15 cellular contexts compared by ENCODE assay signal in the genomic region with DNA sequence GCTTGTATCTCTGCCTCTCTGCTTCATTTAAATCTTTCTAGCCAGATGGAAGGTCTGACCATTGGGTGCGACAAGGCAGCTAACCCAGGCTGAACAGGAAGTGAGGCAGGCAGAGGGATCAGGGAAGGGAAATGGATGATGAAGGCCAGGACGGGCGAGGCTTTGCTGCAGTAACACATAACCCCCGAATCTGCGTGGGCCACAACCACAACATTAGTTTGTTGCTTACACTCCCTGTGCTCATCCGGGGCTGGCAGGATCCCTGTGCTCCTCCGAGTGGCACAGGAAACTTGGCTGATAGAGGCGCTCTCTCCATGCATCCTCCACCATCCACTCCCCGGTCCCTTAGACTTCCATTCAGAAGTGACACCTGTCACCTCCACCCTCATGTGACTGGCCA. TPM values are rescaled to one million over a fixed set of nuclear protein-coding genes. Genes with fewer than 3 reads are reported as not detected.
DNase-seq lines count a peak whose midpoint lies in the region; ATAC-seq, FAIRE-seq and TF ChIP-seq lines count a peak whose summit lies in the region.
"Had no signal": no experiment of that assay in that cellular context is flagged by ENCODE, and none has a peak within 500 bp of the region (broad histone marks: within the 10 kb centered on the region; RNA-seq: fewer than 3 reads in every experiment).

No MANE protein-coding gene starts in this region.

- no TSS peak for BruUV-seq in HepG2 (replicated peaks; lab: Mats Ljungman, UMichigan)

- H3K4me3 ChIP-seq in HepG2 (replicated peaks in 1 of 3; ENCODE audit: insufficient read depth in 1 of 3, low read depth in 2 of 3, low read length in 3 of 3) (no peak overlapping the region), right lobe of liver (no peak overlapping the region), WERI-Rb-1 (ENCODE audit: low read depth, low read length) (no peak overlapping the region)
- H3K4me3 ChIP-seq: hepatocyte had no signal

- TF ChIP-seq POLR2A in HepG2 (IDR thresholded peaks at IDR 0.05; ENCODE audit: insufficient read depth in 1 of 2, low read depth in 2 of 2, low read length in 2 of 2): no peak
- TF ChIP-seq POLR2A in right lobe of liver (IDR thresholded peaks at IDR 0.05): no peak

- H3K36me3 Mint-ChIP-seq in T-helper 17 cell (ENCODE audit: low read depth) (peaks cover 22% of the 10 kb centered on the region), glutamatergic neuron (ENCODE audit: unreplicated experiment) (no peaks in the 10 kb centered on the region), progenitor cell of endocrine pancreas (ENCODE audit: insufficient read depth) (peaks cover 4% of the 10 kb centered on the region)

- H3K27ac ChIP-seq in HepG2 (ENCODE audit: extremely low read length, insufficient read depth, low read length) (no peak overlapping the region), right lobe of liver (no peak overlapping the region), WERI-Rb-1 (no peak overlapping the region)
- H3K27ac ChIP-seq: hepatocyte, HL-60 had no signal

- H3K4me2 ChIP-seq in HepG2 (ENCODE audit: low read depth, low read length): no peak overlapping the region

- no peaks in the 10 kb centered on the region; a peak in 1 of 5 replicates for H3K27me3 ChIP-seq in HepG2 (ENCODE audit: control insufficient read depth in 1 of 2, insufficient read depth in 2 of 2, low read length in 2 of 2)
- no peaks in the 10 kb centered on the region for H3K27me3 ChIP-seq in right lobe of liver
- no peaks in the 10 kb centered on the region for H3K27me3 ChIP-seq in WERI-Rb-1 (ENCODE audit: insufficient read depth, low read depth, severe bottlenecking)
- H3K27me3 ChIP-seq: hepatocyte had no signal

- FAIRE-seq in HepG2 (lab: Jason Lieb, UNC) (no peak), RCC 7860 (lab: Jason Lieb, UNC) (no peak)

- no peaks in the 10 kb centered on the region for H3K9me3 ChIP-seq in HepG2 (ENCODE audit: low read length)
- H3K9me3 ChIP-seq in right lobe of liver: no peaks in the 10 kb centered on the region
- H3K9me3 ChIP-seq in T-helper 17 cell (ENCODE audit: control insufficient read depth, low read length, poor library complexity, severe bottlenecking): no peaks in the 10 kb centered on the region
- no peaks in the 10 kb centered on the region for H3K9me3 ChIP-seq in WERI-Rb-1 (ENCODE audit: severe bottlenecking)

- POLR2A ChIA-PET in HepG2 (lab: Yijun Ruan, JAX): interaction anchor here (1.4 to 2.2 kb wide), 3 partner anchors 19 to 23 kb away, joined by 7 to 12 read pairs (median 8); partner anchors contain the start of genes ALDH16A1 and PIH1D1

- CTCF ChIA-PET in HepG2 (lab: Yijun Ruan, JAX; ENCODE audit: low intra/inter-chr PET ratio, low total read pairs): interaction anchor here (1.7 to 2.1 kb wide), 2 partner anchors 74 to 97 kb away, joined by 9 to 12 read pairs; no protein-coding TSS in a partner anchor

- TF ChIP-seq CTCF in HepG2 (CRISPR knock-in tag; IDR thresholded peaks at IDR 0.05): no peak
- TF ChIP-seq CTCF in right lobe of liver (IDR thresholded peaks at IDR 0.05): no peak
- TF ChIP-seq CTCF in glutamatergic neuron (IDR thresholded peaks at IDR 0.05; ENCODE audit: partially characterized antibody, unreplicated experiment): no peak
- TF ChIP-seq CTCF in progenitor cell of endocrine pancreas (IDR thresholded peaks at IDR 0.05; ENCODE audit: unreplicated experiment): no peak
- TF ChIP-seq CTCF in WERI-Rb-1 (IDR thresholded peaks at IDR 0.05; ENCODE audit: low read depth, low read length): no peak

- no peak for TF ChIP-seq RAD21 in HepG2 (CRISPR knock-in tag; IDR thresholded peaks at IDR 0.05)

- H3K4me1 Mint-ChIP-seq in T-helper 17 cell (peaks cover 29% of the 10 kb centered on the region), glutamatergic neuron (ENCODE audit: low read depth, unreplicated experiment) (peaks cover 13% of the 10 kb centered on the region), progenitor cell of endocrine pancreas (ENCODE audit: low read depth) (peaks cover 2% of the 10 kb centered on the region)

- no peak for TF ChIP-seq EP300 in HepG2 (IDR thresholded peaks at IDR 0.05; ENCODE audit: low read depth in 2 of 2, low read length in 2 of 2)
- TF ChIP-seq EP300 in HepG2 (CRISPR knock-in tag; IDR thresholded peaks at IDR 0.05; ENCODE audit: borderline replicate concordance): no peak

- H3K27me3 Mint-ChIP-seq in T-helper 17 cell (no peaks in the 10 kb centered on the region), glutamatergic neuron (ENCODE audit: unreplicated experiment) (peaks cover 12% of the 10 kb centered on the region), progenitor cell of endocrine pancreas (peaks cover 18% of the 10 kb centered on the region)

- ATAC-seq in HepG2 (no peak), right lobe of liver (no peak), T-helper 17 cell (no peak)

- 92% methylated on average over 9 of the region's 9 CpGs for WGBS in HepG2 (ENCODE audit: low lambda C conversion rate)
- WGBS in right lobe of liver (ENCODE audit: insufficient coverage, low coverage, low lambda C conversion rate, missing lambda C conversion rate): 67% methylated on average over 4 of the region's 9 CpGs

- DNase-seq in HepG2 (ENCODE audit: low spot score): no peak
- DNase-seq in right lobe of liver: no peak
- no peak for DNase-seq in T-helper 17 cell
- DNase-seq in glutamatergic neuron: no peak
- DNase-seq in RCC 7860 (ENCODE audit: low spot score): no peak
- no peak for DNase-seq in progenitor cell of endocrine pancreas (ENCODE audit: low spot score, unreplicated experiment)
- no peak for DNase-seq in WERI-Rb-1
- DNase-seq: amygdala; NCI-H1105; NCI-H510A treated with DMSO at 0.1 percent for 48 hours; occipital lobe; SHP77; stimulated activated naive CD4-positive, alpha-beta T cell had no signal

- no peak overlapping the region for H2AFZ ChIP-seq in HepG2 (ENCODE audit: low read length)

- H3K79me2 ChIP-seq in HepG2 (ENCODE audit: insufficient read depth, low read length): no peaks in the 10 kb centered on the region
- H3K79me2 ChIP-seq: hepatocyte had no signal

- no peak overlapping the region for H3K9ac ChIP-seq in HepG2 (ENCODE audit: insufficient read depth, low read depth, low read length)

- peaks cover 0 to 6% of the 10 kb centered on the region in 2 experiments; a peak in 1 of 5 replicates for H3K36me3 ChIP-seq in HepG2 (replicated peaks in 1 of 2; ENCODE audit: control insufficient read depth in 1 of 2, insufficient read depth in 2 of 2, low read length in 2 of 2)
- no peaks in the 10 kb centered on the region for H3K36me3 ChIP-seq in right lobe of liver
- peaks cover 7% of the 10 kb centered on the region for H3K36me3 ChIP-seq in WERI-Rb-1

- H3K27ac Mint-ChIP-seq in T-helper 17 cell (peak overlapping the region; percentile 96), glutamatergic neuron (ENCODE audit: unreplicated experiment) (peak overlapping the region; percentile 69), progenitor cell of endocrine pancreas (no peak overlapping the region)

- no peaks in the 10 kb centered on the region for H4K20me1 ChIP-seq in HepG2 (ENCODE audit: insufficient read depth, low read length)

- in situ Hi-C loops in HepG2 (cut with HindIII; ENCODE audit: extremely low pct_ligation_motif_present, low pct_unique_long_range_greater_than_20kb): no loop called here

- H3K4me1 ChIP-seq in HepG2 (ENCODE audit: insufficient read depth, low read length) (peaks cover 34% of the 10 kb centered on the region), right lobe of liver (peaks cover 0 to 5% (median 0%) of the 10 kb centered on the region in 4 donors)

- intact Hi-C loops in HepG2 (cut with micrococcal nuclease; ENCODE audit: unreplicated experiment) (no loop called here), right lobe of liver (cut with DNase I) (no loop called here)

- H3K4me3 Mint-ChIP-seq in T-helper 17 cell (peak overlapping the region; percentile 100), glutamatergic neuron (ENCODE audit: unreplicated experiment) (no peak overlapping the region), progenitor cell of endocrine pancreas (ENCODE audit: low read depth) (no peak overlapping the region)

- H3K9me3 Mint-ChIP-seq in glutamatergic neuron (ENCODE audit: unreplicated experiment) (peaks cover 3% of the 10 kb centered on the region), progenitor cell of endocrine pancreas (ENCODE audit: low read depth) (no peaks in the 10 kb centered on the region)

RNA-seq across cellular contexts. Expression of gene FLT3LG, which starts 1.1 kb away (rescaled TPM):
- total RNA-seq in HepG2 (2016; rRNA removed; fragmentation: Illumina TruSeq; extraction: Trizol) (0.58 and 1.5 TPM in 2 replicates), right lobe of liver (1 to 10 TPM in 5 of 6 experiments, under 1 TPM in 1; 0.80 to 4.4 (median 2.3) TPM), T-helper 17 cell (100 to 1,000 TPM; 349 to 455 TPM), glutamatergic neuron (ENCODE audit: unreplicated experiment) (13.1 TPM), progenitor cell of endocrine pancreas (0.96 and 1.1 TPM in 2 replicates)
- 2.3 and 2.9 TPM in 2 replicates for total RNA-seq in HepG2 (2016; cell fraction: cytosol; rRNA removed; fragmentation: Illumina TruSeq; extraction: Trizol; ENCODE audit: low read depth)
- total RNA-seq in HepG2 (2016; cell fraction: insoluble cytoplasmic fraction; rRNA removed; fragmentation: Illumina TruSeq; extraction: Trizol): 0.67 and 1.4 TPM in 2 replicates
- total RNA-seq in HepG2 (2016; cell fraction: membrane; rRNA removed; fragmentation: Illumina TruSeq; extraction: Trizol): 2.2 and 2.3 TPM in 2 replicates
- total RNA-seq in HepG2 (2016; cell fraction: nucleus; rRNA removed; fragmentation: Illumina TruSeq; extraction: Trizol): 1.3 and 2.9 TPM in 2 replicates
- polyA plus RNA-seq in HepG2 (2011; rRNA removed): 2.6 and 3.0 TPM in 2 replicates
- polyA plus RNA-seq in HepG2 (2011; cell fraction: cytosol; rRNA removed): 1.1 and 1.7 TPM in 2 replicates
- polyA plus RNA-seq in HepG2 (2011; cell fraction: nucleus; rRNA removed): 5.2 and 6.9 TPM in 2 replicates
- polyA plus RNA-seq in HepG2 (2012): 2.0 and 4.6 TPM in 2 replicates
- 4.2 and 4.4 TPM in 2 replicates for polyA plus RNA-seq in HepG2 (2016; cell fraction: cytosol; fragmentation: Illumina TruSeq; extraction: Trizol; ENCODE audit: low read depth)
- polyA plus RNA-seq in HepG2 (2016; cell fraction: insoluble cytoplasmic fraction; fragmentation: Illumina TruSeq; extraction: Trizol; ENCODE audit: low read depth): 2.3 and 2.4 TPM in 2 replicates
- polyA plus RNA-seq in HepG2 (2016; cell fraction: membrane; fragmentation: Illumina TruSeq; extraction: Trizol; ENCODE audit: low read depth): 2.5 and 3.6 TPM in 2 replicates
- 7.4 and 8.8 TPM in 2 replicates for polyA plus RNA-seq in HepG2 (2016; cell fraction: nucleus; fragmentation: Illumina TruSeq; extraction: Trizol; ENCODE audit: insufficient read depth, low read depth)
- polyA minus RNA-seq in HepG2 (2011; rRNA and poly(A)+ RNA removed; ENCODE audit: low replicate concordance): 1.2 and 1.7 TPM in 2 replicates
- polyA minus RNA-seq in HepG2 (2011; cell fraction: cytosol; rRNA and poly(A)+ RNA removed): 0.79 and 2.5 TPM in 2 replicates
- polyA minus RNA-seq in HepG2 (2011; cell fraction: nucleus; rRNA and poly(A)+ RNA removed): 0.90 and 1.1 TPM in 2 replicates
- total RNA-seq: occipital lobe had no signal

RNA-seq across cellular contexts. Expression of gene RPL13A, which starts 14.5 kb away (rescaled TPM):
- 2,601 and 3,137 TPM in 2 replicates for total RNA-seq in HepG2 (2016; rRNA removed; fragmentation: Illumina TruSeq; extraction: Trizol)
- total RNA-seq in HepG2 (2016; cell fraction: cytosol; rRNA removed; fragmentation: Illumina TruSeq; extraction: Trizol; ENCODE audit: low read depth): 4,258 and 4,636 TPM in 2 replicates
- 2,656 and 3,295 TPM in 2 replicates for total RNA-seq in HepG2 (2016; cell fraction: insoluble cytoplasmic fraction; rRNA removed; fragmentation: Illumina TruSeq; extraction: Trizol)
- total RNA-seq in HepG2 (2016; cell fraction: membrane; rRNA removed; fragmentation: Illumina TruSeq; extraction: Trizol): 7,013 and 7,095 TPM in 2 replicates
- total RNA-seq in HepG2 (2016; cell fraction: nucleus; rRNA removed; fragmentation: Illumina TruSeq; extraction: Trizol): 1,096 and 1,183 TPM in 2 replicates
- 3,407 and 3,954 TPM in 2 replicates for polyA plus RNA-seq in HepG2 (2011; rRNA removed)
- 2,986 and 5,309 TPM in 2 replicates for polyA plus RNA-seq in HepG2 (2011; cell fraction: cytosol; rRNA removed)
- polyA plus RNA-seq in HepG2 (2011; cell fraction: nucleus; rRNA removed): 2,708 and 2,782 TPM in 2 replicates
- 2,954 and 4,264 TPM in 2 replicates for polyA plus RNA-seq in HepG2 (2012)
- 5,376 and 5,987 TPM in 2 replicates for polyA plus RNA-seq in HepG2 (2016; cell fraction: cytosol; fragmentation: Illumina TruSeq; extraction: Trizol; ENCODE audit: low read depth)
- polyA plus RNA-seq in HepG2 (2016; cell fraction: insoluble cytoplasmic fraction; fragmentation: Illumina TruSeq; extraction: Trizol; ENCODE audit: low read depth): 3,762 and 3,802 TPM in 2 replicates
- 7,707 and 8,057 TPM in 2 replicates for polyA plus RNA-seq in HepG2 (2016; cell fraction: membrane; fragmentation: Illumina TruSeq; extraction: Trizol; ENCODE audit: low read depth)
- 2,294 and 2,333 TPM in 2 replicates for polyA plus RNA-seq in HepG2 (2016; cell fraction: nucleus; fragmentation: Illumina TruSeq; extraction: Trizol; ENCODE audit: insufficient read depth, low read depth)
- 2,394 and 2,613 TPM in 2 replicates for polyA minus RNA-seq in HepG2 (2011; rRNA and poly(A)+ RNA removed; ENCODE audit: low replicate concordance)
- polyA minus RNA-seq in HepG2 (2011; cell fraction: cytosol; rRNA and poly(A)+ RNA removed): 898 and 937 TPM in 2 replicates
- polyA minus RNA-seq in HepG2 (2011; cell fraction: nucleus; rRNA and poly(A)+ RNA removed): 1,540 and 1,647 TPM in 2 replicates
- 100 to 1,000 TPM; 675 to 992 (median 801) TPM for total RNA-seq in right lobe of liver
- total RNA-seq in T-helper 17 cell: 1,000 to 10,000 TPM; 5,253 to 5,291 TPM
- 1,648 TPM for total RNA-seq in glutamatergic neuron (ENCODE audit: unreplicated experiment)
- total RNA-seq in progenitor cell of endocrine pancreas: 2,665 and 2,783 TPM in 2 replicates

RNA-seq across cellular contexts. Expression of gene ALDH16A1, which starts 19.9 kb away (rescaled TPM):
- total RNA-seq in HepG2 (2016; rRNA removed; fragmentation: Illumina TruSeq; extraction: Trizol) (29.6 and 34.9 TPM in 2 replicates), right lobe of liver (10 to 100 TPM; 14.4 to 29.6 (median 19.8) TPM), T-helper 17 cell (10 to 100 TPM; 34.8 to 38.0 TPM), glutamatergic neuron (ENCODE audit: unreplicated experiment) (28.6 TPM), progenitor cell of endocrine pancreas (44.2 and 46.0 TPM in 2 replicates)
- total RNA-seq in HepG2 (2016; cell fraction: cytosol; rRNA removed; fragmentation: Illumina TruSeq; extraction: Trizol; ENCODE audit: low read depth): 2.5 and 3.4 TPM in 2 replicates
- 27.6 and 38.2 TPM in 2 replicates for total RNA-seq in HepG2 (2016; cell fraction: insoluble cytoplasmic fraction; rRNA removed; fragmentation: Illumina TruSeq; extraction: Trizol)
- 6.3 and 7.8 TPM in 2 replicates for total RNA-seq in HepG2 (2016; cell fraction: membrane; rRNA removed; fragmentation: Illumina TruSeq; extraction: Trizol)
- 15.0 and 23.1 TPM in 2 replicates for total RNA-seq in HepG2 (2016; cell fraction: nucleus; rRNA removed; fragmentation: Illumina TruSeq; extraction: Trizol)
- polyA plus RNA-seq in HepG2 (2011; rRNA removed): 8.4 and 9.2 TPM in 2 replicates
- polyA plus RNA-seq in HepG2 (2011; cell fraction: cytosol; rRNA removed): 6.8 and 16.2 TPM in 2 replicates
- 31.7 and 40.0 TPM in 2 replicates for polyA plus RNA-seq in HepG2 (2011; cell fraction: nucleus; rRNA removed)
- polyA plus RNA-seq in HepG2 (2012): 7.6 and 9.2 TPM in 2 replicates
- 1.7 and 2.8 TPM in 2 replicates for polyA plus RNA-seq in HepG2 (2016; cell fraction: cytosol; fragmentation: Illumina TruSeq; extraction: Trizol; ENCODE audit: low read depth)
- 25.4 and 29.9 TPM in 2 replicates for polyA plus RNA-seq in HepG2 (2016; cell fraction: insoluble cytoplasmic fraction; fragmentation: Illumina TruSeq; extraction: Trizol; ENCODE audit: low read depth)
- polyA plus RNA-seq in HepG2 (2016; cell fraction: membrane; fragmentation: Illumina TruSeq; extraction: Trizol; ENCODE audit: low read depth): 3.2 and 4.3 TPM in 2 replicates
- polyA plus RNA-seq in HepG2 (2016; cell fraction: nucleus; fragmentation: Illumina TruSeq; extraction: Trizol; ENCODE audit: insufficient read depth, low read depth): 40.8 and 41.9 TPM in 2 replicates
- 16.3 and 53.3 TPM in 2 replicates for polyA minus RNA-seq in HepG2 (2011; rRNA and poly(A)+ RNA removed; ENCODE audit: low replicate concordance)
- polyA minus RNA-seq in HepG2 (2011; cell fraction: cytosol; rRNA and poly(A)+ RNA removed): 13.7 and 17.8 TPM in 2 replicates
- polyA minus RNA-seq in HepG2 (2011; cell fraction: nucleus; rRNA and poly(A)+ RNA removed): 3.6 and 4.4 TPM in 2 replicates

RNA-seq across cellular contexts. Expression of gene PIH1D1, which starts 21.3 kb away (rescaled TPM):
- total RNA-seq in HepG2 (2016; rRNA removed; fragmentation: Illumina TruSeq; extraction: Trizol) (94.9 and 110 TPM in 2 replicates), right lobe of liver (10 to 100 TPM; 37.4 to 57.7 (median 43.4) TPM), T-helper 17 cell (100 to 1,000 TPM; 147 to 150 TPM), glutamatergic neuron (ENCODE audit: unreplicated experiment) (104 TPM), progenitor cell of endocrine pancreas (125 TPM in 2 replicates)
- total RNA-seq in HepG2 (2016; cell fraction: cytosol; rRNA removed; fragmentation: Illumina TruSeq; extraction: Trizol; ENCODE audit: low read depth): 60.4 and 74.8 TPM in 2 replicates
- 105 and 114 TPM in 2 replicates for total RNA-seq in HepG2 (2016; cell fraction: insoluble cytoplasmic fraction; rRNA removed; fragmentation: Illumina TruSeq; extraction: Trizol)
- total RNA-seq in HepG2 (2016; cell fraction: membrane; rRNA removed; fragmentation: Illumina TruSeq; extraction: Trizol): 77.7 and 93.8 TPM in 2 replicates
- total RNA-seq in HepG2 (2016; cell fraction: nucleus; rRNA removed; fragmentation: Illumina TruSeq; extraction: Trizol): 75.2 and 89.0 TPM in 2 replicates
- polyA plus RNA-seq in HepG2 (2011; rRNA removed): 126 and 137 TPM in 2 replicates
- 117 and 150 TPM in 2 replicates for polyA plus RNA-seq in HepG2 (2011; cell fraction: cytosol; rRNA removed)
- 281 and 313 TPM in 2 replicates for polyA plus RNA-seq in HepG2 (2011; cell fraction: nucleus; rRNA removed)
- 108 and 121 TPM in 2 replicates for polyA plus RNA-seq in HepG2 (2012)
- polyA plus RNA-seq in HepG2 (2016; cell fraction: cytosol; fragmentation: Illumina TruSeq; extraction: Trizol; ENCODE audit: low read depth): 33.5 and 45.1 TPM in 2 replicates
- polyA plus RNA-seq in HepG2 (2016; cell fraction: insoluble cytoplasmic fraction; fragmentation: Illumina TruSeq; extraction: Trizol; ENCODE audit: low read depth): 86.6 and 90.0 TPM in 2 replicates
- polyA plus RNA-seq in HepG2 (2016; cell fraction: membrane; fragmentation: Illumina TruSeq; extraction: Trizol; ENCODE audit: low read depth): 42.8 and 56.0 TPM in 2 replicates
- polyA plus RNA-seq in HepG2 (2016; cell fraction: nucleus; fragmentation: Illumina TruSeq; extraction: Trizol; ENCODE audit: insufficient read depth, low read depth): 175 and 195 TPM in 2 replicates
- polyA minus RNA-seq in HepG2 (2011; rRNA and poly(A)+ RNA removed; ENCODE audit: low replicate concordance): 83.0 and 106 TPM in 2 replicates
- 40.9 and 42.6 TPM in 2 replicates for polyA minus RNA-seq in HepG2 (2011; cell fraction: cytosol; rRNA and poly(A)+ RNA removed)
- polyA minus RNA-seq in HepG2 (2011; cell fraction: nucleus; rRNA and poly(A)+ RNA removed): 50.9 and 63.0 TPM in 2 replicates

RNA-seq across cellular contexts. Expression of gene RPS11, which starts 23.3 kb away (rescaled TPM):
- 2,345 and 2,734 TPM in 2 replicates for total RNA-seq in HepG2 (2016; rRNA removed; fragmentation: Illumina TruSeq; extraction: Trizol)
- 3,922 and 3,962 TPM in 2 replicates for total RNA-seq in HepG2 (2016; cell fraction: cytosol; rRNA removed; fragmentation: Illumina TruSeq; extraction: Trizol; ENCODE audit: low read depth)
- total RNA-seq in HepG2 (2016; cell fraction: insoluble cytoplasmic fraction; rRNA removed; fragmentation: Illumina TruSeq; extraction: Trizol): 2,320 and 2,893 TPM in 2 replicates
- 5,292 and 5,634 TPM in 2 replicates for total RNA-seq in HepG2 (2016; cell fraction: membrane; rRNA removed; fragmentation: Illumina TruSeq; extraction: Trizol)
- 817 and 896 TPM in 2 replicates for total RNA-seq in HepG2 (2016; cell fraction: nucleus; rRNA removed; fragmentation: Illumina TruSeq; extraction: Trizol)
- 2,839 and 2,896 TPM in 2 replicates for polyA plus RNA-seq in HepG2 (2011; rRNA removed)
- polyA plus RNA-seq in HepG2 (2011; cell fraction: cytosol; rRNA removed): 6,087 and 6,094 TPM in 2 replicates
- 1,822 and 1,919 TPM in 2 replicates for polyA plus RNA-seq in HepG2 (2011; cell fraction: nucleus; rRNA removed)
- 3,444 and 3,595 TPM in 2 replicates for polyA plus RNA-seq in HepG2 (2012)
- polyA plus RNA-seq in HepG2 (2016; cell fraction: cytosol; fragmentation: Illumina TruSeq; extraction: Trizol; ENCODE audit: low read depth): 4,821 and 5,462 TPM in 2 replicates
- 3,269 and 3,282 TPM in 2 replicates for polyA plus RNA-seq in HepG2 (2016; cell fraction: insoluble cytoplasmic fraction; fragmentation: Illumina TruSeq; extraction: Trizol; ENCODE audit: low read depth)
- polyA plus RNA-seq in HepG2 (2016; cell fraction: membrane; fragmentation: Illumina TruSeq; extraction: Trizol; ENCODE audit: low read depth): 6,240 and 6,461 TPM in 2 replicates
- 1,822 and 1,918 TPM in 2 replicates for polyA plus RNA-seq in HepG2 (2016; cell fraction: nucleus; fragmentation: Illumina TruSeq; extraction: Trizol; ENCODE audit: insufficient read depth, low read depth)
- polyA minus RNA-seq in HepG2 (2011; rRNA and poly(A)+ RNA removed; ENCODE audit: low replicate concordance): 1,415 and 1,765 TPM in 2 replicates
- polyA minus RNA-seq in HepG2 (2011; cell fraction: cytosol; rRNA and poly(A)+ RNA removed): 470 and 550 TPM in 2 replicates
- 202 and 266 TPM in 2 replicates for polyA minus RNA-seq in HepG2 (2011; cell fraction: nucleus; rRNA and poly(A)+ RNA removed)
- total RNA-seq in right lobe of liver: 1,000 to 10,000 TPM in 2 of 6 experiments, 100 to 1,000 TPM in 4; 417 to 1,739 (median 617) TPM
- 1,000 to 10,000 TPM; 2,538 to 2,634 TPM for total RNA-seq in T-helper 17 cell
- total RNA-seq in glutamatergic neuron (ENCODE audit: unreplicated experiment): 1,862 TPM
- 2,272 and 2,377 TPM in 2 replicates for total RNA-seq in progenitor cell of endocrine pancreas

Comparison
In these comparisons a context has a peak if more than half of its experiments do, and no peak if none do; other contexts are left out.
1. RNA of gene FLT3LG, which starts 1.1 kb away (total RNA-seq): 349 to 455 TPM in T-helper 17 cell; 13.1 TPM in glutamatergic neuron (single experiment), 0.80 to 4.4 TPM in right lobe of liver, 0.58 to 2.9 TPM in HepG2 and 0.96 to 1.1 TPM in progenitor cell of endocrine pancreas; every median in the first group is over 10 times any median in the second.